Comparison of ENCODE assay signal across 8 cellular contexts in the genomic region with DNA sequence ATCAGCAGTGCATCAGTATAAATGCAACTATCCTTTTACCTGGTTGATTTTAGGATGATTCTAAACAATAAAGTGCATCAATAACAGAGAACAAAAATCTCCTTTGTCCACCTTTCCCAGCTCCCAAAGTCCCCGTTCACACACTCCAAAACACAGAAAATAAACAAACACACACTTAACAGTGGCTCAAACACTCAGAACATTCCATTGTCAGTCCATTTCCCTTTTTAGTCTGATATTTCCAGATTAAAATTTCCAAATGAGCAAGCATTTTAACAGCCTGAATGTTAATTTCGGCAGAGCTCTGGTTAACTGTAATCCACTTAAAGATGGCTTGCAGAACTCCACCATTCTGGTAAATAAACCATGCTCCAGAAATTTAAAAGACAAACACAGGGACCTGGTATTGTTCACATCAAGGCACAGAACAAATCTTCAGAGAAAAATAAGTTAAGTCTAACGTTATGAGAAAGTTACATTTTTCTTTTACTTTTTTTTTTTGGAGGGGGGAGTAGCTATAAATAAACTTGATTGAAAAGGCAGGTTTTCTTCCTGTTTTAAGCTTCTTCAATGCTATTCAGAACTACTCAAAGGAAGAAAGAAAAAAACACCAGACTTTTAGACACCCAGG.
DNase-seq lines count a peak whose midpoint lies in the region; TF ChIP-seq lines count a peak whose summit lies in the region.

No MANE protein-coding gene starts in this region.

- H3K27me3 ChIP-seq in esophagus squamous epithelium (no peaks in the 10 kb centered on the region), rectal smooth muscle tissue (ENCODE audit: control insufficient read depth, insufficient read depth, low read length) (no peaks in the 10 kb centered on the region)

- no peak for TF ChIP-seq POLR2A in esophagus squamous epithelium (IDR thresholded peaks at IDR 0.05)

- peaks cover 5 to 64% (median 5%) of the 10 kb centered on the region in 3 donors for H3K4me1 ChIP-seq in esophagus squamous epithelium
- H3K4me1 ChIP-seq in rectal smooth muscle tissue (ENCODE audit: control insufficient read depth, insufficient read depth, low read length), result peaks cover 20% of the 10 kb centered on the region

- peak; percentile 41 for DNase-seq in DMS53 treated with DMSO at 0.1 percent for 48 hours (lab: John Stamatoyannopoulos, UW; ENCODE audit: unreplicated experiment)
- DNase-seq in NCI-H82 treated with DMSO at 0.1 percent for 48 hours (lab: John Stamatoyannopoulos, UW; ENCODE audit: unreplicated experiment), result peak; percentile 26
- DNase-seq in esophagus squamous epithelium (lab: John Stamatoyannopoulos, UW), result no peak
- DNase-seq in HPDE6-E6E7 (ENCODE audit: extremely low spot score), result no peak
- no peak for DNase-seq in GF-D8 (lab: John Stamatoyannopoulos, UW)
- no peak for DNase-seq in DMS114 treated with DMSO at 0.1 percent for 48 hours (lab: John Stamatoyannopoulos, UW; ENCODE audit: unreplicated experiment)
- DNase-seq in cerebellar nuclear complex (lab: John Stamatoyannopoulos, UW), result no peak

- WGBS in esophagus squamous epithelium, 2 donors, result 3 to 6% methylated on average over 3 of the region's 3 CpGs

- peak overlapping the region; percentile 28 for H3K9ac ChIP-seq in rectal smooth muscle tissue (ENCODE audit: low read length)

- no peaks in the 10 kb centered on the region for H3K9me3 ChIP-seq in esophagus squamous epithelium

- TF ChIP-seq CTCF in esophagus squamous epithelium (IDR thresholded peaks at IDR 0.05), result no peak

- H3K36me3 ChIP-seq in esophagus squamous epithelium, result no peaks in the 10 kb centered on the region
- no peaks in the 10 kb centered on the region for H3K36me3 ChIP-seq in rectal smooth muscle tissue (ENCODE audit: control insufficient read depth, insufficient read depth, low read length)

- H3K27ac ChIP-seq in esophagus squamous epithelium, result peak overlapping the region; percentile 87 to 97 (median 95)
- H3K27ac ChIP-seq in rectal smooth muscle tissue (ENCODE audit: low read depth, low read length), result peak overlapping the region; percentile 94

- peak overlapping the region; percentile 46 to 77 (median 58) for H3K4me3 ChIP-seq in esophagus squamous epithelium
- peak overlapping the region; percentile 84 for H3K4me3 ChIP-seq in rectal smooth muscle tissue (ENCODE audit: low read length)

- intact Hi-C loops in esophagus squamous epithelium (cut with DNase I), result no loop called here

Comparison
In these comparisons a context has a peak if more than half of its experiments do, and no peak if none do; other contexts are left out.
1. DNase-seq: peak in DMS53 treated with DMSO at 0.1 percent for 48 hours (single experiment) and NCI-H82 treated with DMSO at 0.1 percent for 48 hours (single experiment); none in esophagus squamous epithelium (single experiment), HPDE6-E6E7 (single experiment), GF-D8 (single experiment), DMS114 treated with DMSO at 0.1 percent for 48 hours (single experiment) and cerebellar nuclear complex (0 of 2).